ENCODE assay signal across 21 cellular contexts in genomic region chr2:214034417-214034816, GRCh38.
"Had no signal": no experiment of that assay in that cellular context is flagged by ENCODE, and none has a peak within 500 bp of the region (broad histone marks: within the 10 kb centered on the region; RNA-seq: fewer than 3 reads in every experiment).

No MANE protein-coding gene starts in this region.

- H3K36me3 ChIP-seq: gastroesophageal sphincter had no signal

- H3K4me3 ChIP-seq: dorsolateral prefrontal cortex, gastroesophageal sphincter had no signal

- H3K27me3 Mint-ChIP-seq: activated naive CD8-positive, alpha-beta T cell treated with anti-CD3 and anti-CD28 coated beads for 36 hours; activated T-cell treated with anti-CD3 and anti-CD28 coated beads, Interleukin-2, amount 50 U/mL, for 24 hours; central memory CD8-positive, alpha-beta T cell; effector memory CD8-positive, alpha-beta T cell; naive B cell; stimulated activated naive B cell treated with anti-CD40 and anti-IgM and Interleukin-4, amounts not matched to agents 10 μg/mL and 1 μg/mL and 100 μg/mL, for 72 hours had no signal

- H3K4me3 Mint-ChIP-seq: activated naive CD8-positive, alpha-beta T cell treated with anti-CD3 and anti-CD28 coated beads for 36 hours; activated T-cell treated with anti-CD3 and anti-CD28 coated beads, Interleukin-2, amount 50 U/mL, for 24 hours; central memory CD8-positive, alpha-beta T cell; effector memory CD8-positive, alpha-beta T cell; naive B cell; stimulated activated naive B cell treated with anti-CD40 and anti-IgM and Interleukin-4, amounts not matched to agents 10 μg/mL and 1 μg/mL and 100 μg/mL, for 72 hours had no signal

- H3K27me3 ChIP-seq: dorsolateral prefrontal cortex, gastroesophageal sphincter had no signal

- ATAC-seq: effector memory CD8-positive, alpha-beta T cell; gastroesophageal sphincter; left colon; sciatic nerve had no signal

- H3K9me3 Mint-ChIP-seq: activated naive CD8-positive, alpha-beta T cell treated with anti-CD3 and anti-CD28 coated beads for 36 hours; activated T-cell treated with anti-CD3 and anti-CD28 coated beads, Interleukin-2, amount 50 U/mL, for 24 hours; activated T-helper 2 cell treated with anti-CD3 and anti-CD28 coated beads, Interferon-gamma antibody, Interleukin-2, Interleukin-4, amounts not matched to agents 10 μg/mL and 5 μg/mL and 100 μg/mL, durations not matched to agents 14 hours and 24 hours and 36 hours; stimulated activated naive B cell treated with anti-CD40 and anti-IgM and Interleukin-4, amounts not matched to agents 10 μg/mL and 1 μg/mL and 100 μg/mL, for 72 hours had no signal

- DNase-seq: activated CD8-positive, alpha-beta memory T cell treated with anti-CD3 and anti-CD28 coated beads for 24 hours; activated CD8-positive, alpha-beta memory T cell treated with anti-CD3 and anti-CD28 coated beads, Interleukin-2, amount 50 U/mL, for 4 hours; activated naive CD4-positive, alpha-beta T cell; activated naive CD8-positive, alpha-beta T cell treated with anti-CD3 and anti-CD28 coated beads for 36 hours; activated T-cell treated with anti-CD3 and anti-CD28 coated beads, Interleukin-2, amount 50 U/mL, for 24 hours; dorsolateral prefrontal cortex; effector memory CD8-positive, alpha-beta T cell; head of caudate nucleus; hypothalamus; left colon; naive B cell; occipital lobe; small intestine; stimulated activated CD4-positive, alpha-beta T cell treated with anti-CD3 and anti-CD28 coated beads, Interleukin-15, amount 100 ng/mL, for 24 hours; stimulated activated naive B cell treated with anti-CD40 and anti-IgM and Interleukin-4, amounts not matched to agents 10 μg/mL and 1 μg/mL and 100 μg/mL, for 72 hours; T-helper 1 cell; T-helper 9 cell had no signal

- H3K4me1 Mint-ChIP-seq: activated naive CD8-positive, alpha-beta T cell treated with anti-CD3 and anti-CD28 coated beads for 36 hours; central memory CD8-positive, alpha-beta T cell; naive B cell; stimulated activated naive B cell treated with anti-CD40 and anti-IgM and Interleukin-4, amounts not matched to agents 10 μg/mL and 1 μg/mL and 100 μg/mL, for 72 hours had no signal

- H3K36me3 Mint-ChIP-seq: activated naive CD8-positive, alpha-beta T cell treated with anti-CD3 and anti-CD28 coated beads for 36 hours; naive B cell; stimulated activated naive B cell treated with anti-CD40 and anti-IgM and Interleukin-4, amounts not matched to agents 10 μg/mL and 1 μg/mL and 100 μg/mL, for 72 hours had no signal

- H3K27ac Mint-ChIP-seq: activated naive CD8-positive, alpha-beta T cell treated with anti-CD3 and anti-CD28 coated beads for 36 hours; activated T-cell treated with anti-CD3 and anti-CD28 coated beads, Interleukin-2, amount 50 U/mL, for 24 hours; activated T-helper 2 cell treated with anti-CD3 and anti-CD28 coated beads, Interferon-gamma antibody, Interleukin-2, Interleukin-4, amounts not matched to agents 10 μg/mL and 5 μg/mL and 100 μg/mL, durations not matched to agents 14 hours and 24 hours and 36 hours; effector memory CD8-positive, alpha-beta T cell; stimulated activated naive B cell treated with anti-CD40 and anti-IgM and Interleukin-4, amounts not matched to agents 10 μg/mL and 1 μg/mL and 100 μg/mL, for 72 hours had no signal
